Comparison of ENCODE assay signal across 8 cellular contexts in genomic region chr9:136545966-136546696, GRCh38. TPM values are rescaled to one million over a fixed set of nuclear protein-coding genes. Genes with fewer than 3 reads are reported as not detected.
DNase-seq lines count a peak whose midpoint lies in the region; ATAC-seq and TF ChIP-seq lines count a peak whose summit lies in the region.

NOTCH1 (minus strand) TSS chr9:136546048; CDS start chr9:136545786, 262 bp downstream.

- peak; percentile 68 to 80 (median 80) for DNase-seq in NCI-H1417 (lab: John Stamatoyannopoulos, UW)
- DNase-seq in NCI-H1417 treated with DMSO at 0.1 percent for 48 hours (lab: John Stamatoyannopoulos, UW): no peak
- DNase-seq in NCI-H1694 treated with DMSO at 0.1 percent for 48 hours (lab: John Stamatoyannopoulos, UW): peak; percentile 54
- DNase-seq in activated CD4-positive, alpha-beta T cell treated with anti-CD3 and anti-CD28 coated beads for 1 hour: peak; percentile 85
- DNase-seq in chondrocyte (ENCODE audit: low spot score): no peak
- DNase-seq in kidney tubule cell (ENCODE audit: low spot score): peak; percentile 97
- peak; percentile 72 to 87 (median 80) for DNase-seq in stimulated activated CD4-positive, alpha-beta T cell treated with anti-CD3 and anti-CD28 coated beads, Interleukin-1b, Interleukin-23, amount 100 ng/mL, for 24 hours (ENCODE audit: low read depth in 4 of 4, low spot score in 1 of 4)

- no peaks in the 10 kb centered on the region for H3K36me3 Mint-ChIP-seq in chondrocyte (ENCODE audit: low read depth)

- no peaks in the 10 kb centered on the region for H3K27me3 Mint-ChIP-seq in chondrocyte (ENCODE audit: low read depth)

- H3K4me1 Mint-ChIP-seq in chondrocyte (ENCODE audit: low read depth): peaks cover 33% of the 10 kb centered on the region

- TF ChIP-seq CTCF in chondrocyte (IDR thresholded peaks at IDR 0.05): no peak

- H3K27ac Mint-ChIP-seq in chondrocyte (ENCODE audit: unreplicated experiment): peak within 1 kb of the TSS; percentile 87

- peak within 1 kb of the TSS; percentile 78 for H3K4me3 Mint-ChIP-seq in chondrocyte (ENCODE audit: unreplicated experiment)

- ATAC-seq in HG02763 (IDR thresholded peaks at IDR 0.05; ENCODE audit: unreplicated experiment): peak; percentile 58

- no peaks in the 10 kb centered on the region for H3K9me3 Mint-ChIP-seq in chondrocyte (ENCODE audit: low read depth)

RNA-seq across cellular contexts. Expression of gene NOTCH1, which starts in this region (rescaled TPM):
- 11.6 to 28.7 TPM (median 27.5 TPM) in 3 replicates for total RNA-seq in chondrocyte

Comparison
In these comparisons a context has a peak if more than half of its experiments do, and no peak if none do; other contexts are left out.
1. DNase-seq: peak in NCI-H1417 (3 of 3), NCI-H1694 treated with DMSO at 0.1 percent for 48 hours (single experiment), activated CD4-positive, alpha-beta T cell treated with anti-CD3 and anti-CD28 coated beads for 1 hour (single experiment), kidney tubule cell (single experiment) and stimulated activated CD4-positive, alpha-beta T cell treated with anti-CD3 and anti-CD28 coated beads, Interleukin-1b, Interleukin-23, amount 100 ng/mL, for 24 hours (4 of 4); none in NCI-H1417 treated with DMSO at 0.1 percent for 48 hours (single experiment) and chondrocyte (single experiment).